In the genomic region with DNA sequence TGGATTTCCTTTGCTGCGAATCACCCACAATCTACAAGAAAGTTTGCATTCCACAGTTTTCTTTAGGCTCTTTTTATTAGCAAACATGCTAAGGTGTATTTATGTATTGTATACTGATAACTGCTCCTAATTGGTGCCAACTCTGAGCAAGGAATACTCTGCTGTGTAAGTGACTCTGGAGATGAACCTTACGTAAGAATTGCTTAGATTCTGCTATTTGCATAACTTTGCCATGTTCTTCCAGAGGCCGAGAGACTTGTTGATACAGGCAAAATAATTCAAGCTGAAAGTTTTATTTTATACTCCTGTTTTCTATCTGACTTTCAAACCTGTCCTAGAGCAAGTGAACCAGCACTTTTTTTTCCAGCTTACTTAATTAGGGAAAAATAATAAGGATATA, we compare ENCODE assay signal across 13 cellular contexts.
"Had no signal": no experiment of that assay in that cellular context is flagged by ENCODE, and none has a peak within 500 bp of the region (broad histone marks: within the 10 kb centered on the region; RNA-seq: fewer than 3 reads in every experiment).

No MANE protein-coding gene starts in this region.

- H3K9me3 ChIP-seq: ovary, spleen, stomach, testis had no signal

- DNase-seq: activated CD4-positive, alpha-beta T cell treated with anti-CD3 and anti-CD28 coated beads, Interleukin-2, amount 10 ng/mL, durations not matched to agents 7 days and 5 days; activated CD4-positive, CD25-positive, alpha-beta regulatory T cell; activated CD8-positive, alpha-beta memory T cell treated with anti-CD3 and anti-CD28 coated beads, Interleukin-2, amount 50 U/mL, for 48 hours; activated gamma-delta T cell treated with Interleukin-2 at 50 U/mL for 16 hours; activated naive CD8-positive, alpha-beta T cell treated with anti-CD3 and anti-CD28 coated beads for 36 hours; dermis blood vessel endothelial cell; erythroblast; kidney glomerular epithelial cell; ovary; spleen; stomach; testis had no signal

- H3K4me3 ChIP-seq: ovary, spleen, stomach, testis had no signal

- H3K27ac ChIP-seq: ovary, spleen, stomach, testis had no signal

- H3K27me3 ChIP-seq: ovary, spleen, stomach, testis had no signal

- H3K4me1 ChIP-seq: spleen, stomach, testis had no signal

- H3K36me3 ChIP-seq: ovary, spleen, stomach had no signal

- ATAC-seq: sciatic nerve had no signal
